18 cellular contexts compared by ENCODE assay signal in the genomic region with DNA sequence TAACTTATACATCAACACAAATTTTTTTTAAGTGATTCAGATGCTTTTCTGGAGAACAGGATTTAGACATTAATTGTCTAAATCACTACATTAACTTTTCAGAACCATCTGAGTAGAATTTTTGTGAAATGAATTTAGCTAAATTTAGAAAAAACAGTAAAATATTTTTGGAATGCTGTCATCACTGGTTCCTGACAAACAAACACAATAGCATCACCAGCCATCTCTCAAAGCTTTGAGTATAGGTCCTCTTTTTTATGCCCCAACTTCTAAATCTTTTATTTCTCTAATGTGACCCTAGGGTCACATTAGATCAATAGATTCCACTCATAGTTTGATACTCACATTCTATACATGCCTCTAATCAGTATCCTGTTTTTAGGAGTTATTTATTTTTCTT.
"Had no signal": no experiment of that assay in that cellular context is flagged by ENCODE, and none has a peak within 500 bp of the region (broad histone marks: within the 10 kb centered on the region; RNA-seq: fewer than 3 reads in every experiment).

No MANE protein-coding gene starts in this region.

- H3K4me3 ChIP-seq: hepatocyte, left ventricle myocardium inferior, skin epidermis, transverse colon had no signal

- H2AFZ ChIP-seq: hepatocyte had no signal

- H3K4me2 ChIP-seq: hepatocyte had no signal

- H3K79me2 ChIP-seq: hepatocyte had no signal

- H3K27me3 ChIP-seq: hepatocyte, neutrophil, transverse colon had no signal

- H3K9me3 ChIP-seq: left ventricle myocardium inferior, neutrophil, transverse colon had no signal

- DNase-seq: activated CD4-positive, alpha-beta T cell treated with anti-CD3 and anti-CD28 coated beads, Interleukin-2, amount 10 ng/mL, durations not matched to agents 7 days and 5 days; activated CD8-positive, alpha-beta memory T cell treated with anti-CD3 and anti-CD28 coated beads, Interleukin-2, amount 50 U/mL, for 48 hours; activated gamma-delta T cell; activated T-cell treated with anti-CD3 and anti-CD28 coated beads, Interleukin-2, amount 50 U/mL, for 72 hours; cerebellar nuclear complex; dermis blood vessel endothelial cell; effector memory CD8-positive, alpha-beta T cell; left ventricle myocardium inferior; natural killer cell; posterior cingulate gyrus; retina; stimulated activated CD4-positive, alpha-beta T cell treated with anti-CD3 and anti-CD28 coated beads, Interleukin-4, amount 100 ng/mL, for 24 hours; stimulated activated naive CD4-positive, alpha-beta T cell treated with Interleukin-2 at 50 U/mL for 16 hours; substantia nigra; transverse colon had no signal

- ATAC-seq: activated T-cell treated with anti-CD3 and anti-CD28 coated beads, Interleukin-2, amount 50 U/mL, for 72 hours; effector memory CD8-positive, alpha-beta T cell; natural killer cell had no signal

- H3K36me3 ChIP-seq: left ventricle myocardium inferior, neutrophil, transverse colon had no signal

- H3K27ac ChIP-seq: hepatocyte, left ventricle myocardium inferior, neutrophil, skin epidermis, transverse colon had no signal

- H3K4me1 ChIP-seq: left ventricle myocardium inferior, transverse colon had no signal
